Comparison of ENCODE assay signal across 1 cellular context in the genomic region with DNA sequence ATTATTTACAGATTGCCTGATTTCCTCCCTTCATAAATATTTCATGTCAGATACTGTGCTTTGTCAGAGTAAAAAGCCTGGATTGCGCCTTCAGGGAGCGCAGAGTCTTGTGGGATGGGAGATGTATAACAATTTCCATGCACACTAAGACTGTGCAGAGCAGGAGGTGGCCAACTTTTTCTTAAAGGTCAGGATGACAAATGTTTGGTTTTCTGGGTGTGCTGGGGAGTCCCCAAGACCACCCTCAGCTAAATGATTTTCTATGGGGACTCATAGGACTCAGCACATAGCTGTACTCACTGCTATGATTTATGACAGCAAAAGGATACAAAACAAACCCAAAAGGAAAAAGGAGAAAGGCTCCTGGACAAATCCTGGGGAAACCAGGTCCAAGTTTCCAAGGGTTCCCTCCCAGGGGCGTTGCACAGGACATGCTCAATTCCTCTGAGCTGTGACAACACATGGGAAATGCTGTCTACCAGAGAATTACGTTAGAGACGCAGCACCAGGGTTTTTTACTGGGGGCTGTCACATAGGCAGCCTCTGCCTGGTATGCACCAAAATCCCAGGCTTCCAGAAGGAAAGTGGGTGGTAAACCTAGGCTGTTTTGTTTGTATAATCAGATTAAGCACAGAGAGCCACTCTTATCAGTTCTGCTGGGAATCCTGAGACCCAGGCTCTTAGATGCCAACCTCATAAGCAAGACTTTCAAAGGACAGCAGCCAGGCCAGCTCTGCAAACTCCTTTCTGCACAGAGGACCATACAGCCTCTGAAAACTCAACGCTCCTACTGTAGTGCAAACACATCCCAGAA.
TF ChIP-seq lines count a peak whose summit lies in the region.

No MANE protein-coding gene starts in this region.

TF ChIP-seq in SK-N-SH treated with all-trans-retinoic acid at 6 μM for 48 hours, 23 proteins besides CTCF, POLR2A, EP300 and RAD21 (continued from another document):
- no peak for TF ChIP-seq ESRRG (CRISPR knock-in tag; IDR thresholded peaks at IDR 0.05)
- TF ChIP-seq ZNF8 (CRISPR knock-in tag; IDR thresholded peaks at IDR 0.05) = no peak
- no peak for TF ChIP-seq ZFP3 (CRISPR knock-in tag; IDR thresholded peaks at IDR 0.05)
- TF ChIP-seq SNAI2 (CRISPR knock-in tag; IDR thresholded peaks at IDR 0.05) = no peak
- no peak for TF ChIP-seq ARNTL (CRISPR knock-in tag; IDR thresholded peaks at IDR 0.05; ENCODE audit: borderline replicate concordance, low read depth)
- no peak for TF ChIP-seq ZC3H10 (CRISPR knock-in tag; IDR thresholded peaks at IDR 0.05)
- no peak for TF ChIP-seq PPARA (CRISPR knock-in tag; IDR thresholded peaks at IDR 0.05; ENCODE audit: borderline replicate concordance)
- TF ChIP-seq TOX (CRISPR knock-in tag; IDR thresholded peaks at IDR 0.05; ENCODE audit: borderline replicate concordance) = no peak
- no peak for TF ChIP-seq ZFP30 (CRISPR knock-in tag; IDR thresholded peaks at IDR 0.05)
- TF ChIP-seq ISL1 (CRISPR knock-in tag; IDR thresholded peaks at IDR 0.05) = no peak
